In genomic region chr4:73662709-73663546, GRCh38 we compare ENCODE assay signal across 10 cellular contexts. TPM values are rescaled to one million over a fixed set of nuclear protein-coding genes. Genes with fewer than 3 reads are reported as not detected.
DNase-seq lines count a peak whose midpoint lies in the region; ATAC-seq lines count a peak whose summit lies in the region.
"Had no signal": no experiment of that assay in that cellular context is flagged by ENCODE, and none has a peak within 500 bp of the region (broad histone marks: within the 10 kb centered on the region; RNA-seq: fewer than 3 reads in every experiment).

No MANE protein-coding gene starts in this region.

- DNase-seq in DMS79 treated with DMSO at 0.1 percent for 48 hours (lab: John Stamatoyannopoulos, UW) (peak; percentile 35), DMS79 (lab: John Stamatoyannopoulos, UW) (no peak), NCI-H2029 (lab: John Stamatoyannopoulos, UW) (peak; percentile 40), adipocyte (ENCODE audit: low read depth) (peak; percentile 84), kidney tubule cell (ENCODE audit: low spot score) (peak; percentile 80), ureter (ENCODE audit: low spot score) (no peak)
- no peak for DNase-seq in activated T-cell treated with anti-CD3 and anti-CD28 coated beads, Interleukin-2, amount 50 U/mL, for 24 hours

- peaks cover 7% of the 10 kb centered on the region for H3K27me3 Mint-ChIP-seq in activated T-cell treated with anti-CD3 and anti-CD28 coated beads, Interleukin-2, amount 50 U/mL, for 24 hours

- H3K27ac Mint-ChIP-seq in activated T-cell treated with anti-CD3 and anti-CD28 coated beads, Interleukin-2, amount 50 U/mL, for 24 hours = no peak overlapping the region
- H3K27ac Mint-ChIP-seq: activated naive CD8-positive, alpha-beta T cell had no signal

- peaks cover 3% of the 10 kb centered on the region for H3K4me1 Mint-ChIP-seq in activated T-cell treated with anti-CD3 and anti-CD28 coated beads, Interleukin-2, amount 50 U/mL, for 24 hours (ENCODE audit: low read depth)

- no peaks in the 10 kb centered on the region for H3K9me3 Mint-ChIP-seq in activated T-cell treated with anti-CD3 and anti-CD28 coated beads, Interleukin-2, amount 50 U/mL, for 24 hours

- H3K9me3 ChIP-seq in adipocyte (ENCODE audit: control insufficient read depth, low read length) = no peaks in the 10 kb centered on the region
- H3K9me3 ChIP-seq: BLaER1 had no signal

- H3K36me3 ChIP-seq in adipocyte (ENCODE audit: control insufficient read depth, insufficient read depth, low read length, severe bottlenecking) = no peaks in the 10 kb centered on the region
- H3K36me3 ChIP-seq: BLaER1 had no signal

- H3K4me3 Mint-ChIP-seq in activated T-cell treated with anti-CD3 and anti-CD28 coated beads, Interleukin-2, amount 50 U/mL, for 24 hours = no peak overlapping the region
- H3K4me3 Mint-ChIP-seq: activated naive CD8-positive, alpha-beta T cell had no signal

- H3K9ac ChIP-seq in adipocyte (ENCODE audit: low read length) = peak overlapping the region; percentile 29
- H3K9ac ChIP-seq: BLaER1 had no signal

- ATAC-seq in HG02678 (IDR thresholded peaks at IDR 0.05; ENCODE audit: unreplicated experiment) = peak; percentile 70

- no peak overlapping the region for H3K4me3 ChIP-seq in adipocyte (ENCODE audit: low read length)
- H3K4me3 ChIP-seq: BLaER1 had no signal

- H3K4me1 ChIP-seq in adipocyte (ENCODE audit: control insufficient read depth, insufficient read depth, low read length) = peaks cover 35% of the 10 kb centered on the region
- H3K4me1 ChIP-seq: BLaER1 had no signal

- no peaks in the 10 kb centered on the region for H3K27me3 ChIP-seq in adipocyte (replicated peaks; ENCODE audit: control insufficient read depth, insufficient read depth, low read length)
- H3K27me3 ChIP-seq: BLaER1 had no signal

- H3K36me3 Mint-ChIP-seq in activated T-cell treated with anti-CD3 and anti-CD28 coated beads, Interleukin-2, amount 50 U/mL, for 24 hours (ENCODE audit: low read depth) = no peaks in the 10 kb centered on the region
- H3K36me3 Mint-ChIP-seq: activated naive CD8-positive, alpha-beta T cell had no signal

RNA-seq across cellular contexts. Expression of gene RASSF6, which starts 42.7 kb away (rescaled TPM):
- total RNA-seq in ureter = 41.7 TPM

Comparison
In these comparisons a context has a peak if more than half of its experiments do, and no peak if none do; other contexts are left out.
1. DNase-seq: peak in DMS79 treated with DMSO at 0.1 percent for 48 hours (single experiment), NCI-H2029 (single experiment), adipocyte (single experiment) and kidney tubule cell (single experiment); none in DMS79 (single experiment), ureter (single experiment) and activated T-cell treated with anti-CD3 and anti-CD28 coated beads, Interleukin-2, amount 50 U/mL, for 24 hours (single experiment).